Comparison of ENCODE assay signal across 1 cellular context in the genomic region with DNA sequence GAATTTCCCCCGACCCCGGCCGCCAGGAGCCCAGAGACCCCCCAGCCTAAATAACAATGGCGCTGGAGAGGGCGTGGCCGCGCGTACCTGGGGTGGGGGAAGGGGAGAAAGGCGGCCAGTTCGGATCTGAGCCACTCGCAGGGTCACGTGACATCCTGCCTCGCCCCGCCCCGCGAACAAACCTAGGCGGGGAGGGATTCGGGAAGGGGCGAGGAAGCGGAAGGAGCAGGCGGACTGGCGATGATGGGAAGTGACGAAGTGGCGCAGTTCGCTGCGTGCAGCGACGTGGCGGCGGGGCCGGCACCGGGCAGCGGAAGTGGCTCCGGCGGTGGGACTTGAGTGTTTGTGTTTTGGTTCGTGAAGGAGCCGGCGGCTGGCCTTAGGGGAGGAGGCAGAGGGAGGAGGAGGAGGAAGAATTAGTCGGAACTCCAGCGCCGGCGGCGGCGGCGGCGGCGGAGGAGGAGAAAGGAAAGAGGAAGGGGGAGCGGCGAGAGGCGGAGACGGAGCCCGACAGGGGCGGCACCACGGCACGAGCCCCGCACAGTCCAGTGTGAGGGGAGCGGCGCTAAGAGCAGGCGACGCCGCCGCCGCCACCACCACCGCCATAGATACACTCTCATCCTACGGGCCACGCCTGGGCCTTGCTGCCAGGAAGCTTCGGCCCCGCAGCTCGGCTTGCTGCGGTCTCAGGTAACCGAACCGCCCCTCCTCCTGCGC.
A peak's percentile ranks its signal among the peaks of the same experiment; 100 is the strongest.
TF ChIP-seq lines count a peak whose summit lies in the region.

A gene with protein sequence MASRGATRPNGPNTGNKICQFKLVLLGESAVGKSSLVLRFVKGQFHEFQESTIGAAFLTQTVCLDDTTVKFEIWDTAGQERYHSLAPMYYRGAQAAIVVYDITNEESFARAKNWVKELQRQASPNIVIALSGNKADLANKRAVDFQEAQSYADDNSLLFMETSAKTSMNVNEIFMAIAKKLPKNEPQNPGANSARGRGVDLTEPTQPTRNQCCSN (plus strand): TSS at position 266 of the 717 bp plus-strand sequence. CDS start 3,802 bp downstream, outside the sequence.

TF ChIP-seq in WTC11, 78 proteins besides CTCF, POLR2A, EP300 and RAD21 (continued from another document and continues in another):
- TF ChIP-seq OVOL2 (CRISPR knock-in tag; IDR thresholded peaks at IDR 0.05; ENCODE audit: borderline replicate concordance), result no peak
- TF ChIP-seq, protein P1, sequence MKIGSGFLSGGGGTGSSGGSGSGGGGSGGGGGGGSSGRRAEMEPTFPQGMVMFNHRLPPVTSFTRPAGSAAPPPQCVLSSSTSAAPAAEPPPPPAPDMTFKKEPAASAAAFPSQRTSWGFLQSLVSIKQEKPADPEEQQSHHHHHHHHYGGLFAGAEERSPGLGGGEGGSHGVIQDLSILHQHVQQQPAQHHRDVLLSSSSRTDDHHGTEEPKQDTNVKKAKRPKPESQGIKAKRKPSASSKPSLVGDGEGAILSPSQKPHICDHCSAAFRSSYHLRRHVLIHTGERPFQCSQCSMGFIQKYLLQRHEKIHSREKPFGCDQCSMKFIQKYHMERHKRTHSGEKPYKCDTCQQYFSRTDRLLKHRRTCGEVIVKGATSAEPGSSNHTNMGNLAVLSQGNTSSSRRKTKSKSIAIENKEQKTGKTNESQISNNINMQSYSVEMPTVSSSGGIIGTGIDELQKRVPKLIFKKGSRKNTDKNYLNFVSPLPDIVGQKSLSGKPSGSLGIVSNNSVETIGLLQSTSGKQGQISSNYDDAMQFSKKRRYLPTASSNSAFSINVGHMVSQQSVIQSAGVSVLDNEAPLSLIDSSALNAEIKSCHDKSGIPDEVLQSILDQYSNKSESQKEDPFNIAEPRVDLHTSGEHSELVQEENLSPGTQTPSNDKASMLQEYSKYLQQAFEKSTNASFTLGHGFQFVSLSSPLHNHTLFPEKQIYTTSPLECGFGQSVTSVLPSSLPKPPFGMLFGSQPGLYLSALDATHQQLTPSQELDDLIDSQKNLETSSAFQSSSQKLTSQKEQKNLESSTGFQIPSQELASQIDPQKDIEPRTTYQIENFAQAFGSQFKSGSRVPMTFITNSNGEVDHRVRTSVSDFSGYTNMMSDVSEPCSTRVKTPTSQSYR (CRISPR knock-in tag; IDR thresholded peaks at IDR 0.05), result peak; percentile 95
- TF ChIP-seq, protein P2, sequence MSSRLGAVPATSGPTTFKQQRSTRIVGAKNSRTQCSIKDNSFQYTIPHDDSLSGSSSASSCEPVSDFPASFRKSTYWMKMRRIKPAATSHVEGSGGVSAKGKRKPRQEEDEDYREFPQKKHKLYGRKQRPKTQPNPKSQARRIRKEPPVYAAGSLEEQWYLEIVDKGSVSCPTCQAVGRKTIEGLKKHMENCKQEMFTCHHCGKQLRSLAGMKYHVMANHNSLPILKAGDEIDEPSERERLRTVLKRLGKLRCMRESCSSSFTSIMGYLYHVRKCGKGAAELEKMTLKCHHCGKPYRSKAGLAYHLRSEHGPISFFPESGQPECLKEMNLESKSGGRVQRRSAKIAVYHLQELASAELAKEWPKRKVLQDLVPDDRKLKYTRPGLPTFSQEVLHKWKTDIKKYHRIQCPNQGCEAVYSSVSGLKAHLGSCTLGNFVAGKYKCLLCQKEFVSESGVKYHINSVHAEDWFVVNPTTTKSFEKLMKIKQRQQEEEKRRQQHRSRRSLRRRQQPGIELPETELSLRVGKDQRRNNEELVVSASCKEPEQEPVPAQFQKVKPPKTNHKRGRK (CRISPR knock-in tag; IDR thresholded peaks at IDR 0.05; ENCODE audit: borderline replicate concordance), result no peak
- TF ChIP-seq NFYB (CRISPR knock-in tag; conservative IDR thresholded peaks at IDR 0.05; ENCODE audit: low read depth), result no peak
- TF ChIP-seq, protein P3, sequence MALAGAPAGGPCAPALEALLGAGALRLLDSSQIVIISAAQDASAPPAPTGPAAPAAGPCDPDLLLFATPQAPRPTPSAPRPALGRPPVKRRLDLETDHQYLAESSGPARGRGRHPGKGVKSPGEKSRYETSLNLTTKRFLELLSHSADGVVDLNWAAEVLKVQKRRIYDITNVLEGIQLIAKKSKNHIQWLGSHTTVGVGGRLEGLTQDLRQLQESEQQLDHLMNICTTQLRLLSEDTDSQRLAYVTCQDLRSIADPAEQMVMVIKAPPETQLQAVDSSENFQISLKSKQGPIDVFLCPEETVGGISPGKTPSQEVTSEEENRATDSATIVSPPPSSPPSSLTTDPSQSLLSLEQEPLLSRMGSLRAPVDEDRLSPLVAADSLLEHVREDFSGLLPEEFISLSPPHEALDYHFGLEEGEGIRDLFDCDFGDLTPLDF (CRISPR knock-in tag; IDR thresholded peaks at IDR 0.05), result no peak
- no peak for TF ChIP-seq ZNF317 (CRISPR knock-in tag; IDR thresholded peaks at IDR 0.05; ENCODE audit: borderline replicate concordance, low read depth)
- TF ChIP-seq JAZF1 (CRISPR knock-in tag; IDR thresholded peaks at IDR 0.05), result no peak
- no peak for TF ChIP-seq IRF2 (CRISPR knock-in tag; IDR thresholded peaks at IDR 0.05; ENCODE audit: borderline replicate concordance, low read depth)
- no peak; the same call in 1 of the 2 replicates for TF ChIP-seq ZNF416 (CRISPR knock-in tag; IDR thresholded peaks at IDR 0.05)
- TF ChIP-seq RELA (CRISPR knock-in tag; IDR thresholded peaks at IDR 0.05; ENCODE audit: borderline replicate concordance), result no peak
- TF ChIP-seq, protein P4, sequence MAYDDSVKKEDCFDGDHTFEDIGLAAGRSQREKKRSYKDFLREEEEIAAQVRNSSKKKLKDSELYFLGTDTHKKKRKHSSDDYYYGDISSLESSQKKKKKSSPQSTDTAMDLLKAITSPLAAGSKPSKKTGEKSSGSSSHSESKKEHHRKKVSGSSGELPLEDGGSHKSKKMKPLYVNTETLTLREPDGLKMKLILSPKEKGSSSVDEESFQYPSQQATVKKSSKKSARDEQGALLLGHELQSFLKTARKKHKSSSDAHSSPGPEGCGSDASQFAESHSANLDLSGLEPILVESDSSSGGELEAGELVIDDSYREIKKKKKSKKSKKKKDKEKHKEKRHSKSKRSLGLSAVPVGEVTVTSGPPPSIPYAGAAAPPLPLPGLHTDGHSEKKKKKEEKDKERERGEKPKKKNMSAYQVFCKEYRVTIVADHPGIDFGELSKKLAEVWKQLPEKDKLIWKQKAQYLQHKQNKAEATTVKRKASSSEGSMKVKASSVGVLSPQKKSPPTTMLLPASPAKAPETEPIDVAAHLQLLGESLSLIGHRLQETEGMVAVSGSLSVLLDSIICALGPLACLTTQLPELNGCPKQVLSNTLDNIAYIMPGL (CRISPR knock-in tag; IDR thresholded peaks at IDR 0.05), result no peak; the same call in 1 of the 2 replicates
- no peak for TF ChIP-seq NR3C1 (CRISPR knock-in tag; conservative IDR thresholded peaks at IDR 0.05; ENCODE audit: low read depth)
- TF ChIP-seq, protein P5, sequence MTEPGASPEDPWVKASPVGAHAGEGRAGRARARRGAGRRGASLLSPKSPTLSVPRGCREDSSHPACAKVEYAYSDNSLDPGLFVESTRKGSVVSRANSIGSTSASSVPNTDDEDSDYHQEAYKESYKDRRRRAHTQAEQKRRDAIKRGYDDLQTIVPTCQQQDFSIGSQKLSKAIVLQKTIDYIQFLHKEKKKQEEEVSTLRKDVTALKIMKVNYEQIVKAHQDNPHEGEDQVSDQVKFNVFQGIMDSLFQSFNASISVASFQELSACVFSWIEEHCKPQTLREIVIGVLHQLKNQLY (CRISPR knock-in tag; IDR thresholded peaks at IDR 0.05), result no peak
- TF ChIP-seq, protein P6, sequence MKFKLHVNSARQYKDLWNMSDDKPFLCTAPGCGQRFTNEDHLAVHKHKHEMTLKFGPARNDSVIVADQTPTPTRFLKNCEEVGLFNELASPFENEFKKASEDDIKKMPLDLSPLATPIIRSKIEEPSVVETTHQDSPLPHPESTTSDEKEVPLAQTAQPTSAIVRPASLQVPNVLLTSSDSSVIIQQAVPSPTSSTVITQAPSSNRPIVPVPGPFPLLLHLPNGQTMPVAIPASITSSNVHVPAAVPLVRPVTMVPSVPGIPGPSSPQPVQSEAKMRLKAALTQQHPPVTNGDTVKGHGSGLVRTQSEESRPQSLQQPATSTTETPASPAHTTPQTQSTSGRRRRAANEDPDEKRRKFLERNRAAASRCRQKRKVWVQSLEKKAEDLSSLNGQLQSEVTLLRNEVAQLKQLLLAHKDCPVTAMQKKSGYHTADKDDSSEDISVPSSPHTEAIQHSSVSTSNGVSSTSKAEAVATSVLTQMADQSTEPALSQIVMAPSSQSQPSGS (CRISPR knock-in tag; IDR thresholded peaks at IDR 0.05; ENCODE audit: borderline replicate concordance, low read depth), result no peak
- TF ChIP-seq, protein P7, sequence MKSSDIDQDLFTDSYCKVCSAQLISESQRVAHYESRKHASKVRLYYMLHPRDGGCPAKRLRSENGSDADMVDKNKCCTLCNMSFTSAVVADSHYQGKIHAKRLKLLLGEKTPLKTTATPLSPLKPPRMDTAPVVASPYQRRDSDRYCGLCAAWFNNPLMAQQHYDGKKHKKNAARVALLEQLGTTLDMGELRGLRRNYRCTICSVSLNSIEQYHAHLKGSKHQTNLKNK (CRISPR knock-in tag; IDR thresholded peaks at IDR 0.05), result no peak
- TF ChIP-seq, protein P8, sequence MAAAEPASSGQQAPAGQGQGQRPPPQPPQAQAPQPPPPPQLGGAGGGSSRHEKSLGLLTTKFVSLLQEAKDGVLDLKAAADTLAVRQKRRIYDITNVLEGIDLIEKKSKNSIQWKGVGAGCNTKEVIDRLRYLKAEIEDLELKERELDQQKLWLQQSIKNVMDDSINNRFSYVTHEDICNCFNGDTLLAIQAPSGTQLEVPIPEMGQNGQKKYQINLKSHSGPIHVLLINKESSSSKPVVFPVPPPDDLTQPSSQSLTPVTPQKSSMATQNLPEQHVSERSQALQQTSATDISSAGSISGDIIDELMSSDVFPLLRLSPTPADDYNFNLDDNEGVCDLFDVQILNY (CRISPR knock-in tag; IDR thresholded peaks at IDR 0.05), result peak; percentile 66; the same call in 1 of the 2 replicates
- no peak for TF ChIP-seq TEAD4 (CRISPR knock-in tag; IDR thresholded peaks at IDR 0.05)
- no peak for TF ChIP-seq ZNF263 (CRISPR knock-in tag; IDR thresholded peaks at IDR 0.05; ENCODE audit: low read depth)
- TF ChIP-seq KAT7 (CRISPR knock-in tag; IDR thresholded peaks at IDR 0.05; ENCODE audit: borderline replicate concordance), result 0 out of 2 replicates have a peak, but pooled peaks have one; percentile 14
- TF ChIP-seq NFE2L1 (CRISPR knock-in tag; IDR thresholded peaks at IDR 0.05), result peak; percentile 55; the same call in 1 of the 2 replicates
- TF ChIP-seq MYBL2 (CRISPR knock-in tag; IDR thresholded peaks at IDR 0.05), result 0 out of 2 replicates have a peak, but pooled peaks have one; percentile 46
- TF ChIP-seq GTF2I (CRISPR knock-in tag; conservative IDR thresholded peaks at IDR 0.05), result no peak
- TF ChIP-seq FOXJ3 (CRISPR knock-in tag; IDR thresholded peaks at IDR 0.05; ENCODE audit: borderline replicate concordance), result no peak
- no peak for TF ChIP-seq CBFB (CRISPR knock-in tag; IDR thresholded peaks at IDR 0.05; ENCODE audit: low read depth)
- TF ChIP-seq TP53 (CRISPR knock-in tag; IDR thresholded peaks at IDR 0.05), result no peak
- no peak for TF ChIP-seq ZNF121 (CRISPR knock-in tag; IDR thresholded peaks at IDR 0.05)
- peak; percentile 62 for TF ChIP-seq FOXK1 (CRISPR knock-in tag; IDR thresholded peaks at IDR 0.05)
- peak; percentile 56; the same call in 1 of the 2 replicates for TF ChIP-seq TEAD1 (CRISPR knock-in tag; IDR thresholded peaks at IDR 0.05)
- TF ChIP-seq CREB1 (CRISPR knock-in tag; IDR thresholded peaks at IDR 0.05), result no peak
- TF ChIP-seq, protein P9, sequence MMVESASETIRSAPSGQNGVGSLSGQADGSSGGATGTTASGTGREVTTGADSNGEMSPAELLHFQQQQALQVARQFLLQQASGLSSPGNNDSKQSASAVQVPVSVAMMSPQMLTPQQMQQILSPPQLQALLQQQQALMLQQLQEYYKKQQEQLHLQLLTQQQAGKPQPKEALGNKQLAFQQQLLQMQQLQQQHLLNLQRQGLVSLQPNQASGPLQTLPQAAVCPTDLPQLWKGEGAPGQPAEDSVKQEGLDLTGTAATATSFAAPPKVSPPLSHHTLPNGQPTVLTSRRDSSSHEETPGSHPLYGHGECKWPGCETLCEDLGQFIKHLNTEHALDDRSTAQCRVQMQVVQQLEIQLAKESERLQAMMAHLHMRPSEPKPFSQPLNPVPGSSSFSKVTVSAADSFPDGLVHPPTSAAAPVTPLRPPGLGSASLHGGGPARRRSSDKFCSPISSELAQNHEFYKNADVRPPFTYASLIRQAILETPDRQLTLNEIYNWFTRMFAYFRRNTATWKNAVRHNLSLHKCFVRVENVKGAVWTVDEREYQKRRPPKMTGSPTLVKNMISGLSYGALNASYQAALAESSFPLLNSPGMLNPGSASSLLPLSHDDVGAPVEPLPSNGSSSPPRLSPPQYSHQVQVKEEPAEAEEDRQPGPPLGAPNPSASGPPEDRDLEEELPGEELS (CRISPR knock-in tag; IDR thresholded peaks at IDR 0.05), result no peak
- TF ChIP-seq, protein P10, sequence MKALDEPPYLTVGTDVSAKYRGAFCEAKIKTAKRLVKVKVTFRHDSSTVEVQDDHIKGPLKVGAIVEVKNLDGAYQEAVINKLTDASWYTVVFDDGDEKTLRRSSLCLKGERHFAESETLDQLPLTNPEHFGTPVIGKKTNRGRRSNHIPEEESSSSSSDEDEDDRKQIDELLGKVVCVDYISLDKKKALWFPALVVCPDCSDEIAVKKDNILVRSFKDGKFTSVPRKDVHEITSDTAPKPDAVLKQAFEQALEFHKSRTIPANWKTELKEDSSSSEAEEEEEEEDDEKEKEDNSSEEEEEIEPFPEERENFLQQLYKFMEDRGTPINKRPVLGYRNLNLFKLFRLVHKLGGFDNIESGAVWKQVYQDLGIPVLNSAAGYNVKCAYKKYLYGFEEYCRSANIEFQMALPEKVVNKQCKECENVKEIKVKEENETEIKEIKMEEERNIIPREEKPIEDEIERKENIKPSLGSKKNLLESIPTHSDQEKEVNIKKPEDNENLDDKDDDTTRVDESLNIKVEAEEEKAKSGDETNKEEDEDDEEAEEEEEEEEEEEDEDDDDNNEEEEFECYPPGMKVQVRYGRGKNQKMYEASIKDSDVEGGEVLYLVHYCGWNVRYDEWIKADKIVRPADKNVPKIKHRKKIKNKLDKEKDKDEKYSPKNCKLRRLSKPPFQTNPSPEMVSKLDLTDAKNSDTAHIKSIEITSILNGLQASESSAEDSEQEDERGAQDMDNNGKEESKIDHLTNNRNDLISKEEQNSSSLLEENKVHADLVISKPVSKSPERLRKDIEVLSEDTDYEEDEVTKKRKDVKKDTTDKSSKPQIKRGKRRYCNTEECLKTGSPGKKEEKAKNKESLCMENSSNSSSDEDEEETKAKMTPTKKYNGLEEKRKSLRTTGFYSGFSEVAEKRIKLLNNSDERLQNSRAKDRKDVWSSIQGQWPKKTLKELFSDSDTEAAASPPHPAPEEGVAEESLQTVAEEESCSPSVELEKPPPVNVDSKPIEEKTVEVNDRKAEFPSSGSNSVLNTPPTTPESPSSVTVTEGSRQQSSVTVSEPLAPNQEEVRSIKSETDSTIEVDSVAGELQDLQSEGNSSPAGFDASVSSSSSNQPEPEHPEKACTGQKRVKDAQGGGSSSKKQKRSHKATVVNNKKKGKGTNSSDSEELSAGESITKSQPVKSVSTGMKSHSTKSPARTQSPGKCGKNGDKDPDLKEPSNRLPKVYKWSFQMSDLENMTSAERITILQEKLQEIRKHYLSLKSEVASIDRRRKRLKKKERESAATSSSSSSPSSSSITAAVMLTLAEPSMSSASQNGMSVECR (CRISPR knock-in tag; IDR thresholded peaks at IDR 0.05; ENCODE audit: borderline replicate concordance), result no peak; the same call in 1 of the 2 replicates
